Comparison of ENCODE assay signal across 8 cellular contexts in genomic region chr3:52056521-52056967, GRCh38. TPM values are rescaled to one million over a fixed set of nuclear protein-coding genes. Genes with fewer than 3 reads are reported as not detected.
DNase-seq lines count a peak whose midpoint lies in the region; ATAC-seq and TF ChIP-seq lines count a peak whose summit lies in the region.

DUSP7 (minus strand) TSS chr3:52056571; CDS start chr3:52056366, 205 bp downstream.

- peak within 1 kb of the TSS; percentile 90 for H3K27ac Mint-ChIP-seq in activated naive CD8-positive, alpha-beta T cell treated with anti-CD3 and anti-CD28 coated beads for 36 hours

- TF ChIP-seq CTCF in cardiac muscle cell (IDR thresholded peaks at IDR 0.05; ENCODE audit: low read depth, low read length) (no peak), upper lobe of left lung (IDR thresholded peaks at IDR 0.05) (peak in 1 of 6 experiments; percentile 16)

- H3K9ac ChIP-seq in BLaER1 treated with 17β-estradiol and CSF1 and Interleukin-3, amounts not matched to agents 10 nM and 100 nM = peak within 1 kb of the TSS; percentile 81 to 93 (median 89)

- peaks cover 35% of the 10 kb centered on the region for H3K4me1 Mint-ChIP-seq in activated naive CD8-positive, alpha-beta T cell treated with anti-CD3 and anti-CD28 coated beads for 36 hours

- TF ChIP-seq POLR2A in upper lobe of left lung (IDR thresholded peaks at IDR 0.05) = no peak

- peak within 1 kb of the TSS; percentile 95 to 99 (median 98) for H3K4me2 ChIP-seq in BLaER1 treated with 17β-estradiol and CSF1 and Interleukin-3, amounts not matched to agents 10 nM and 100 nM

- no peaks in the 10 kb centered on the region for H3K27me3 Mint-ChIP-seq in activated naive CD8-positive, alpha-beta T cell treated with anti-CD3 and anti-CD28 coated beads for 36 hours

- no peaks in the 10 kb centered on the region for H3K27me3 ChIP-seq in BLaER1 treated with 17β-estradiol and CSF1 and Interleukin-3, amounts not matched to agents 10 nM and 100 nM
- no peaks in the 10 kb centered on the region for H3K27me3 ChIP-seq in cardiac muscle cell
- H3K27me3 ChIP-seq in upper lobe of left lung = no peaks in the 10 kb centered on the region

- H3K36me3 ChIP-seq in BLaER1 treated with 17β-estradiol and CSF1 and Interleukin-3, amounts not matched to agents 10 nM and 100 nM = peaks cover 9 to 26% (median 17%) of the 10 kb centered on the region in 11 experiments; a peak in 21 of 22 replicates
- H3K36me3 ChIP-seq in cardiac muscle cell (peaks cover 3% of the 10 kb centered on the region), upper lobe of left lung (peaks cover 0 to 21% (median 14%) of the 10 kb centered on the region in 4 donors)

- H3K9me3 Mint-ChIP-seq in activated naive CD8-positive, alpha-beta T cell treated with anti-CD3 and anti-CD28 coated beads for 36 hours = no peaks in the 10 kb centered on the region

- DNase-seq in HuH-7.5 (ENCODE audit: low spot score) (peak; percentile 68), SKM-1 treated with dmso at 0.1 percent for 144 hours (lab: John Stamatoyannopoulos, UW; ENCODE audit: unreplicated experiment) (peak; percentile 47), cardiac muscle cell (ENCODE audit: low read depth in 1 of 2, low spot score in 1 of 2) (peak; percentile 76 to 88), pons (ENCODE audit: low spot score) (peak; percentile 67), upper lobe of left lung (peak; percentile 78 to 96)
- DNase-seq in activated naive CD8-positive, alpha-beta T cell treated with anti-CD3 and anti-CD28 coated beads for 36 hours = peak; percentile 85

- H3K4me3 ChIP-seq in BLaER1 treated with 17β-estradiol and CSF1 and Interleukin-3, amounts not matched to agents 10 nM and 100 nM = peak within 1 kb of the TSS; percentile 77 to 94 (median 89)
- H3K4me3 ChIP-seq in cardiac muscle cell (peak within 1 kb of the TSS; percentile 78), upper lobe of left lung (peak within 1 kb of the TSS; percentile 62 to 87 (median 83))

- TF ChIP-seq EP300 in upper lobe of left lung (IDR thresholded peaks at IDR 0.05) = no peak

- H4K20me1 ChIP-seq in BLaER1 treated with 17β-estradiol and CSF1 and Interleukin-3, amounts not matched to agents 10 nM and 100 nM = peaks cover 0 to 42% (median 17%) of the 10 kb centered on the region in 11 experiments; a peak in 15 of 22 replicates

- H3K4me1 ChIP-seq in BLaER1 treated with 17β-estradiol and CSF1 and Interleukin-3, amounts not matched to agents 10 nM and 100 nM = peaks cover 59 to 78% (median 72%) of the 10 kb centered on the region in 10 experiments
- H3K4me1 ChIP-seq in cardiac muscle cell (ENCODE audit: low read depth) = peaks cover 16% of the 10 kb centered on the region
- peaks cover 37 to 60% (median 54%) of the 10 kb centered on the region in 4 donors for H3K4me1 ChIP-seq in upper lobe of left lung

- peak within 1 kb of the TSS; percentile 85 for H3K4me3 Mint-ChIP-seq in activated naive CD8-positive, alpha-beta T cell treated with anti-CD3 and anti-CD28 coated beads for 36 hours

- no peaks in the 10 kb centered on the region for H3K9me3 ChIP-seq in BLaER1 treated with 17β-estradiol and CSF1 and Interleukin-3, amounts not matched to agents 10 nM and 100 nM (replicated peaks in 1 of 11)
- H3K9me3 ChIP-seq in cardiac muscle cell (ENCODE audit: low read depth) (no peaks in the 10 kb centered on the region), upper lobe of left lung (no peaks in the 10 kb centered on the region)

- ATAC-seq in GM19438 (IDR thresholded peaks at IDR 0.05; ENCODE audit: low read depth, unreplicated experiment) (peak; percentile 22), upper lobe of left lung (ENCODE audit: low FRiP score in 2 of 2) (peak; percentile 23 to 78)

- H3K27ac ChIP-seq in BLaER1 treated with 17β-estradiol and CSF1 and Interleukin-3, amounts not matched to agents 10 nM and 100 nM = peak within 1 kb of the TSS; percentile 67 to 89 (median 85)
- peak within 1 kb of the TSS; percentile 77 for H3K27ac ChIP-seq in cardiac muscle cell
- peak within 1 kb of the TSS; percentile 87 to 92 (median 90) for H3K27ac ChIP-seq in upper lobe of left lung

- 0% methylated on average over 10 of the region's 51 CpGs; no CpG with 5 or more reads in 1 of the 2 donors for WGBS in upper lobe of left lung, 2 donors

- H3K36me3 Mint-ChIP-seq in activated naive CD8-positive, alpha-beta T cell treated with anti-CD3 and anti-CD28 coated beads for 36 hours = peaks cover 11% of the 10 kb centered on the region

RNA-seq across cellular contexts. Expression of gene DUSP7, which starts in this region (rescaled TPM):
- 10 to 100 TPM; 21.7 to 22.0 TPM for total RNA-seq in activated naive CD8-positive, alpha-beta T cell treated with anti-CD3 and anti-CD28 coated beads for 36 hours
- total RNA-seq in cardiac muscle cell = 32.2 and 39.5 TPM in 2 replicates
- 7.1 and 13.1 TPM in 2 replicates for polyA plus RNA-seq in cardiac muscle cell
- 10 to 100 TPM; 24.1 to 49.1 (median 35.3) TPM for total RNA-seq in upper lobe of left lung

Comparison
In these comparisons a context has a peak if more than half of its experiments do, and no peak if none do; other contexts are left out.
1. Peak in every context shown above with its lines: DNase-seq, ATAC-seq, H3K4me3 ChIP-seq and H3K27ac ChIP-seq.